In genomic region chr14:77222546-77223225, GRCh38 we compare ENCODE assay signal across 22 cellular contexts. TPM values are rescaled to one million over a fixed set of nuclear protein-coding genes. Genes with fewer than 3 reads are reported as not detected.
DNase-seq lines count a peak whose midpoint lies in the region; ATAC-seq and TF ChIP-seq lines count a peak whose summit lies in the region.
"Had no signal": no experiment of that assay in that cellular context is flagged by ENCODE, and none has a peak within 500 bp of the region (broad histone marks: within the 10 kb centered on the region; RNA-seq: fewer than 3 reads in every experiment).

No MANE protein-coding gene starts in this region.

- H3K9ac ChIP-seq in HUES64 (ENCODE audit: low read depth, low read length): no peak overlapping the region

- no peaks in the 10 kb centered on the region for H3K9me3 ChIP-seq in HUES64 (ENCODE audit: insufficient read depth, low read depth, low read length)

- peaks cover 17% of the 10 kb centered on the region for H3K27me3 Mint-ChIP-seq in glutamatergic neuron (ENCODE audit: unreplicated experiment)
- H3K27me3 Mint-ChIP-seq in neural crest cell (ENCODE audit: low read depth): peaks cover 30% of the 10 kb centered on the region
- H3K27me3 Mint-ChIP-seq in mesothelial cell of epicardium (ENCODE audit: low read depth): peaks cover 39% of the 10 kb centered on the region

- H3K27ac ChIP-seq in HUES64 (ENCODE audit: low read depth, low read length): no peak overlapping the region; the same call in 1 of the 2 replicates
- H3K27ac ChIP-seq: HL-60 had no signal

- H3K4me3 Mint-ChIP-seq in glutamatergic neuron (ENCODE audit: unreplicated experiment) (peak overlapping the region; percentile 5), neural crest cell (no peak overlapping the region), mesothelial cell of epicardium (no peak overlapping the region)
- H3K4me3 Mint-ChIP-seq: CD14-positive monocyte, T-cell had no signal

- TF ChIP-seq CTCF in glutamatergic neuron (IDR thresholded peaks at IDR 0.05; ENCODE audit: partially characterized antibody, unreplicated experiment) (no peak), neural crest cell (conservative IDR thresholded peaks at IDR 0.05) (no peak), mesothelial cell of epicardium (IDR thresholded peaks at IDR 0.05; ENCODE audit: unreplicated experiment) (no peak)

- H3K4me1 ChIP-seq in HUES64 (ENCODE audit: insufficient read depth, low read length): peaks cover 37% of the 10 kb centered on the region

- H3K4me1 Mint-ChIP-seq in glutamatergic neuron (ENCODE audit: low read depth, unreplicated experiment): peaks cover 35% of the 10 kb centered on the region
- H3K4me1 Mint-ChIP-seq in neural crest cell: no peaks in the 10 kb centered on the region
- H3K4me1 Mint-ChIP-seq in mesothelial cell of epicardium: no peaks in the 10 kb centered on the region
- H3K4me1 Mint-ChIP-seq: CD14-positive monocyte, T-cell had no signal

- H3K36me3 Mint-ChIP-seq in glutamatergic neuron (ENCODE audit: unreplicated experiment) (peaks cover 5% of the 10 kb centered on the region), neural crest cell (ENCODE audit: low read depth) (no peaks in the 10 kb centered on the region), mesothelial cell of epicardium (no peaks in the 10 kb centered on the region)
- H3K36me3 Mint-ChIP-seq: CD14-positive monocyte, T-cell had no signal

- H3K4me3 ChIP-seq in H7 (ENCODE audit: insufficient read depth, low read depth, low read length) (no peak overlapping the region), HUES64 (ENCODE audit: low read length) (peak overlapping the region; percentile 6; the same call in 1 of the 2 replicates)

- H3K9me3 Mint-ChIP-seq in glutamatergic neuron (ENCODE audit: unreplicated experiment): peaks cover 17% of the 10 kb centered on the region
- no peaks in the 10 kb centered on the region for H3K9me3 Mint-ChIP-seq in neural crest cell
- H3K9me3 Mint-ChIP-seq in mesothelial cell of epicardium: no peaks in the 10 kb centered on the region
- H3K9me3 Mint-ChIP-seq: CD14-positive monocyte, T-cell had no signal

- H3K27ac Mint-ChIP-seq in glutamatergic neuron (ENCODE audit: unreplicated experiment) (peak overlapping the region; percentile 71), neural crest cell (ENCODE audit: unreplicated experiment) (peak overlapping the region; percentile 37), mesothelial cell of epicardium (no peak overlapping the region)
- H3K27ac Mint-ChIP-seq: CD14-positive monocyte, T-cell had no signal

- H3K36me3 ChIP-seq in H7 (replicated peaks; ENCODE audit: control insufficient read depth, insufficient read depth, low read length) (no peaks in the 10 kb centered on the region), HUES64 (ENCODE audit: insufficient read depth, low read length) (no peaks in the 10 kb centered on the region)

- DNase-seq in H7 (peak; percentile 83), glutamatergic neuron (no peak), neural crest cell (ENCODE audit: low read depth, low spot score) (no peak), ureter (ENCODE audit: low spot score) (no peak), mesothelial cell of epicardium (ENCODE audit: low spot score in 2 of 2, unreplicated experiment in 2 of 2) (no peak), DMS53 (lab: John Stamatoyannopoulos, UW) (no peak)
- DNase-seq: ACHN, AML-193, DMS 273 treated with DMSO at 0.1 percent for 48 hours, EL, KG1, NCI-H1092 treated with DMSO at 0.1 percent for 48 hours, NCI-H187, NCI-H510A, NCI-H82, T-cell had no signal

- ATAC-seq in HG02571 (IDR thresholded peaks at IDR 0.05; ENCODE audit: unreplicated experiment): no peak
- ATAC-seq: HCT116, T-cell had no signal

- 18% methylated on average over 10 of the region's 10 CpGs for WGBS in HUES64

- H3K27me3 ChIP-seq in H7 (ENCODE audit: control insufficient read depth, insufficient read depth, low read length) (peaks cover 3% of the 10 kb centered on the region; the same call in 1 of the 2 replicates), HUES64 (ENCODE audit: insufficient read depth, low read length) (no peaks in the 10 kb centered on the region)

RNA-seq across cellular contexts. Expression of gene TMEM63C, which starts 41.1 kb away (rescaled TPM):
- 2.1 and 2.2 TPM in 2 replicates for total RNA-seq in H7 (2014; rRNA removed; shearing (Covaris generic))
- polyA plus RNA-seq in HUES64 (2013, experiment 1 of 2): 1.6 TPM
- 2.4 TPM for polyA plus RNA-seq in HUES64 (2013, experiment 2 of 2)
- total RNA-seq in glutamatergic neuron (ENCODE audit: unreplicated experiment): 39.9 TPM
- 0.59 and 0.91 TPM in 2 replicates for total RNA-seq in neural crest cell
- 0.55 TPM for total RNA-seq in ureter
- total RNA-seq in mesothelial cell of epicardium: 6.2 to 7.7 TPM (median 7.0 TPM) in 3 replicates

RNA-seq across cellular contexts. Expression of gene NGB, which starts 48.3 kb away (rescaled TPM):
- 0.07 TPM in 1 of 2 replicates, not detected in the other for total RNA-seq in H7 (2014; rRNA removed; shearing (Covaris generic))
- polyA plus RNA-seq in HUES64 (2013, experiment 1 of 2): 0.30 TPM
- not detected for polyA plus RNA-seq in HUES64 (2013, experiment 2 of 2)
- total RNA-seq in glutamatergic neuron (ENCODE audit: unreplicated experiment) (0.22 TPM), neural crest cell (not detected in 2 replicates), ureter (not detected), mesothelial cell of epicardium (not detected in 3 replicates)
- total RNA-seq: M059J, T-cell had no signal
- polyA plus RNA-seq: CD14-positive monocyte had no signal
